Comparison of ENCODE assay signal across 17 cellular contexts in the genomic region with DNA sequence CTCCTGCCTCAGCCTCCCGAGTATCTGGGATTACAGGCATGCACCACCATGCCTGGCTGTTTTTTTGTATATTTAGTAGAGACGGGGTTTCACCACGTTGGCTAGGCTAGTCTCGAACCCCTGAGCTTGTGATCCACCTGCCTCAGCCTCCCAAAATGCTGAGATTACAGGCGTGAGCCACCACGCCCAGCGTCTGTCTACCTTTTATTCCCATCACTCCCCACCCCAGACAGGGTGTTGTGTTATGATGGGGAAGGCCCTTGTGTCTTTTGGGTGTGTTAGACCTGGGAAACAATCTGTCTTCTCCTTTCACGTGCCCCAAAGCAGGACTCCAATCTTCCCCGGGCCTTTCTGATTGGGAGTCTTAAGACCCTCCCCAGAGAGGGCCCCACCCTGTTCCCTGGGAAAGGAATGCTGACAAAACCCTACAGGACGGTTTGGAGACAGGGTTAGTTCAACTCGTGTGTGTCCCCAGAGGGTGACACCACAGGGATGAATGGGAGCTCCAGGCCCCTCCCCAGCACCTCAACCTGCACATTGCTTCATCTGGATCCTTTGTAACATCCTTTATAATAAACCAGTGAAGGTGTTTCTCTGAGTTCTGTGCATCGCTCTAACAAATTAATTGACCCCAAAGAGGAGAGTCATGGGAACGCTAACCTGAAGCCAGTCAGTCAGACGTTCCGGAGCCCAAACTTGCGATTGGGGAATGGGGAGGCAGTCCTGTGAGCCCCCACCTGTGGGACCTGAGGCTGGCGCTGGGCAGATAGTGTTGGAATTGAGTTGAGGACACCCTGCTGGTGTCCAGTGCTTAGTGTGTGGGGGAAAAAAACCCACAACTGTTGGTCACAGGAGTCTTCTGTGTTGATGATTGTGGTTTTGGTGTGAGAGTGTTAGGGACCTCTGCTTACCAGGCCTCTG. TPM values are rescaled to one million over a fixed set of nuclear protein-coding genes. Genes with fewer than 3 reads are reported as not detected.
DNase-seq lines count a peak whose midpoint lies in the region; ATAC-seq and TF ChIP-seq lines count a peak whose summit lies in the region.
"Had no signal": no experiment of that assay in that cellular context is flagged by ENCODE, and none has a peak within 500 bp of the region (broad histone marks: within the 10 kb centered on the region; RNA-seq: fewer than 3 reads in every experiment).

No MANE protein-coding gene starts in this region.

- intact Hi-C loops in sigmoid colon (cut with DNase I): loop anchor here (5.0 to 10.0 kb wide), 3 partner anchors 98 to 375 kb away; a partner anchor contains a TSS

- H3K36me3 ChIP-seq in sigmoid colon: peaks cover 0 to 3% (median under 1%) of the 10 kb centered on the region in 4 donors

- POLR2A ChIA-PET in RWPE1 (lab: Yijun Ruan, JAX; ENCODE audit: low non-redundant PET): interaction anchor here (0.7 kb wide), 1 partner anchor 76 kb away, joined by 3 read pairs; no protein-coding TSS in a partner anchor

- no peak for DNase-seq in activated naive CD4-positive, alpha-beta T cell treated with anti-CD3 and anti-CD28 coated beads, Interleukin-2, amount 50 U/mL, for 72 hours (ENCODE audit: low spot score in 2 of 2)
- DNase-seq in activated naive CD4-positive, alpha-beta T cell treated with anti-CD3 and anti-CD28 coated beads, Interleukin-2, amount 50 U/mL, for 16 hours: no peak
- DNase-seq in RWPE1 (ENCODE audit: low spot score) (no peak), sigmoid colon (peak; percentile 48), NOMO-1 treated with DMSO at 0.1 percent for 48 hours (lab: John Stamatoyannopoulos, UW; ENCODE audit: unreplicated experiment) (no peak), NCI-H2029 treated with DMSO at 0.1 percent for 48 hours (lab: John Stamatoyannopoulos, UW) (no peak)
- DNase-seq in effector memory CD8-positive, alpha-beta T cell: no peak
- DNase-seq: activated CD4-positive, alpha-beta T cell treated with anti-CD3 and anti-CD28 coated beads for 1 hour; activated naive CD4-positive, alpha-beta T cell treated with anti-CD3 and anti-CD28 coated beads for 36 hours; lower lobe of right lung; NCI-H1694 treated with DMSO at 0.1 percent for 48 hours; NCI-H510A; OCI-M1; stimulated activated CD4-positive, alpha-beta T cell treated with anti-CD3 and anti-CD28 coated beads, Interleukin-4, amount 100 ng/mL, for 4 hours had no signal

- H3K27me3 ChIP-seq in sigmoid colon: peaks cover 5 to 14% (median 7%) of the 10 kb centered on the region in 3 donors

- WGBS in sigmoid colon, 2 donors: 75 to 81% methylated on average over 17 of the region's 17 CpGs

- no peak for TF ChIP-seq EP300 in sigmoid colon (IDR thresholded peaks at IDR 0.05)

- no peaks in the 10 kb centered on the region for H3K9me3 Mint-ChIP-seq in activated naive CD4-positive, alpha-beta T cell treated with anti-CD3 and anti-CD28 coated beads, Interleukin-2, amount 50 U/mL, for 72 hours
- H3K9me3 Mint-ChIP-seq in effector memory CD8-positive, alpha-beta T cell: no peaks in the 10 kb centered on the region
- H3K9me3 Mint-ChIP-seq: activated naive CD4-positive, alpha-beta T cell treated with anti-CD3 and anti-CD28 coated beads for 36 hours had no signal

- no peak for TF ChIP-seq POLR2A in sigmoid colon (IDR thresholded peaks at IDR 0.05)

- H3K9me3 ChIP-seq in sigmoid colon: no peaks in the 10 kb centered on the region
- H3K9me3 ChIP-seq: lower lobe of right lung had no signal

- H3K4me3 Mint-ChIP-seq in effector memory CD8-positive, alpha-beta T cell: peak overlapping the region in 1 of 2 donors; percentile 17
- H3K4me3 Mint-ChIP-seq: activated naive CD4-positive, alpha-beta T cell treated with anti-CD3 and anti-CD28 coated beads for 36 hours had no signal

- H3K27ac Mint-ChIP-seq in activated naive CD4-positive, alpha-beta T cell treated with anti-CD3 and anti-CD28 coated beads, Interleukin-2, amount 50 U/mL, for 72 hours: peak overlapping the region; percentile 65 to 97
- peak overlapping the region; percentile 88 to 97 for H3K27ac Mint-ChIP-seq in effector memory CD8-positive, alpha-beta T cell
- H3K27ac Mint-ChIP-seq: activated naive CD4-positive, alpha-beta T cell treated with anti-CD3 and anti-CD28 coated beads for 36 hours had no signal

- ATAC-seq in activated naive CD4-positive, alpha-beta T cell treated with anti-CD3 and anti-CD28 coated beads, Interleukin-2, amount 50 U/mL, for 72 hours: no peak
- ATAC-seq in effector memory CD8-positive, alpha-beta T cell (replicated peaks): no peak
- no peak for ATAC-seq in activated CD4-positive, CD25-positive, alpha-beta regulatory T cell treated with anti-CD3 and anti-CD28 coated beads, Interleukin-2, amount 50 U/mL, for 24 hours
- ATAC-seq: lower lobe of right lung had no signal

- no peak overlapping the region for H3K4me3 ChIP-seq in sigmoid colon
- H3K4me3 ChIP-seq: cardiac muscle cell, lower lobe of right lung had no signal

- CTCF ChIA-PET in RWPE1 (lab: Yijun Ruan, JAX): no interaction called here

- H3K27ac ChIP-seq in RWPE1 (peak overlapping the region; percentile 93; the same call in 1 of the 2 replicates), sigmoid colon (no peak overlapping the region)
- H3K27ac ChIP-seq: lower lobe of right lung had no signal

- peaks cover 4 to 33% (median 26%) of the 10 kb centered on the region in 4 donors for H3K4me1 ChIP-seq in sigmoid colon

- H3K36me3 Mint-ChIP-seq in activated naive CD4-positive, alpha-beta T cell treated with anti-CD3 and anti-CD28 coated beads, Interleukin-2, amount 50 U/mL, for 72 hours: peaks cover 15 to 21% of the 10 kb centered on the region in 2 donors
- H3K36me3 Mint-ChIP-seq in effector memory CD8-positive, alpha-beta T cell (ENCODE audit: insufficient read depth): peaks cover 17% of the 10 kb centered on the region

- no peak for TF ChIP-seq CTCF in RWPE1 (conservative IDR thresholded peaks at IDR 0.05; ENCODE audit: low read depth)
- TF ChIP-seq CTCF in sigmoid colon (IDR thresholded peaks at IDR 0.05): no peak

- no peaks in the 10 kb centered on the region for H3K27me3 Mint-ChIP-seq in effector memory CD8-positive, alpha-beta T cell

- H3K4me1 Mint-ChIP-seq in effector memory CD8-positive, alpha-beta T cell (ENCODE audit: low read depth in 2 of 2): peaks cover 23 to 39% of the 10 kb centered on the region in 2 donors

RNA-seq across cellular contexts. Expression of a gene that starts 3.2 kb away (rescaled TPM):
- 100 to 1,000 TPM; 218 to 224 TPM for total RNA-seq in activated naive CD4-positive, alpha-beta T cell treated with anti-CD3 and anti-CD28 coated beads, Interleukin-2, amount 50 U/mL, for 72 hours
- 1,000 to 10,000 TPM in 1 of 4 donors, 100 to 1,000 TPM in 3; 329 to 1,166 (median 508) TPM for total RNA-seq in sigmoid colon
- 100 to 1,000 TPM; 454 to 984 (median 463) TPM for polyA plus RNA-seq in sigmoid colon

RNA-seq across cellular contexts. Expression of a gene that starts 7.1 kb away (rescaled TPM):
- not detected for total RNA-seq in activated naive CD4-positive, alpha-beta T cell treated with anti-CD3 and anti-CD28 coated beads, Interleukin-2, amount 50 U/mL, for 72 hours
- total RNA-seq in sigmoid colon: not detected
- not detected for polyA plus RNA-seq in sigmoid colon
- total RNA-seq: cardiac muscle cell, frontal cortex, lower lobe of right lung had no signal
- polyA plus RNA-seq: cardiac muscle cell had no signal

RNA-seq across cellular contexts. Expression of a gene that starts 18.0 kb away (rescaled TPM):
- total RNA-seq in activated naive CD4-positive, alpha-beta T cell treated with anti-CD3 and anti-CD28 coated beads, Interleukin-2, amount 50 U/mL, for 72 hours: not detected
- total RNA-seq in sigmoid colon: not detected
- polyA plus RNA-seq in sigmoid colon: not detected
- total RNA-seq: activated naive CD4-positive, alpha-beta T cell treated with anti-CD3 and anti-CD28 coated beads for 36 hours; cardiac muscle cell; frontal cortex; lower lobe of right lung had no signal
- polyA plus RNA-seq: cardiac muscle cell had no signal

RNA-seq across cellular contexts. Expression of a gene that starts 27.8 kb away (rescaled TPM):
- total RNA-seq in activated naive CD4-positive, alpha-beta T cell treated with anti-CD3 and anti-CD28 coated beads, Interleukin-2, amount 50 U/mL, for 72 hours: 100 to 1,000 TPM; 624 to 790 TPM
- total RNA-seq in sigmoid colon: 100 to 1,000 TPM; 181 to 826 (median 219) TPM
- 100 to 1,000 TPM in 1 of 3 donors, 10 to 100 TPM in 2; 66.1 to 725 (median 73.8) TPM for polyA plus RNA-seq in sigmoid colon

RNA-seq across cellular contexts. Expression of a gene that starts 36.8 kb away (rescaled TPM):
- 1 to 10 TPM; 1.8 to 2.4 TPM for total RNA-seq in activated naive CD4-positive, alpha-beta T cell treated with anti-CD3 and anti-CD28 coated beads, Interleukin-2, amount 50 U/mL, for 72 hours
- not detected for total RNA-seq in sigmoid colon
- under 1 TPM in 1 of 3 donors, not detected in 2; 0.58 TPM for polyA plus RNA-seq in sigmoid colon
- total RNA-seq: cardiac muscle cell, frontal cortex had no signal
- polyA plus RNA-seq: cardiac muscle cell had no signal
